27 cellular contexts compared by ENCODE assay signal in the genomic region with DNA sequence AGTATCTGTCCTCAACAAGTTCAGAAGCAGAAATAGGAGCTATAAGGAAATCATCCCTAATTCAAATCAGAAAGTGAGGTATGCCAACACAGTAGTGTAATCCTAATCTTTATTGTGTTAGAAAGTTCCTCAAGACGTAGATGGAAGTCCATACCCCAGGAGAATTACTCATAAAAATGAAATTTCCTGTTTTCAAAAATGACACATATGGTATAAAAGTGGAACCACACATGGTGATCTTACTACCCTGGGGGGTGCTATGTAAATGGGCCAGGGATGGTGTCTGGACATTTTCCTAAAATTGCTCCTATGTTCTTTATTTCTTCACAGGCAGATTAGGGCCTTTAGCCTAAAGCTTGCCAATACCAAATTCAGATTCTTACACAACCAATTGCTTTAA.
DNase-seq lines count a peak whose midpoint lies in the region; ATAC-seq, FAIRE-seq and TF ChIP-seq lines count a peak whose summit lies in the region.
"Had no signal": no experiment of that assay in that cellular context is flagged by ENCODE, and none has a peak within 500 bp of the region (broad histone marks: within the 10 kb centered on the region; RNA-seq: fewer than 3 reads in every experiment).

No MANE protein-coding gene starts in this region.

- no peaks in the 10 kb centered on the region for H3K27me3 ChIP-seq in BLaER1
- H3K27me3 ChIP-seq: MG63, neural progenitor cell, upper lobe of right lung had no signal

- DNase-seq in HTR-8/SVneo (ENCODE audit: insufficient read length, low spot score) = peak; percentile 9
- DNase-seq in RWPE1 (ENCODE audit: low spot score) = peak; percentile 30
- peak; percentile 21 for DNase-seq in fibroblast of the aortic adventitia (ENCODE audit: low read depth)
- DNase-seq in effector memory CD8-positive, alpha-beta T cell = no peak
- no peak for DNase-seq in stimulated activated effector memory CD8-positive, alpha-beta T cell treated with anti-CD3 and anti-CD28 coated beads, Interleukin-12 subunit alpha, Interleukin-12 subunit beta, amount 100 ng/mL, for 72 hours (ENCODE audit: low spot score in 2 of 2)
- DNase-seq in activated T-cell treated with anti-CD3 and anti-CD28 coated beads, Interleukin-2, amount 50 U/mL, for 1 hour = no peak
- DNase-seq: activated CD4-positive, alpha-beta T cell treated with anti-CD3 and anti-CD28 coated beads, Interleukin-2, amount 10 ng/mL, durations not matched to agents 24 days and 14 days; activated CD8-positive, alpha-beta memory T cell treated with anti-CD3 and anti-CD28 coated beads for 24 hours; activated effector memory CD4-positive, alpha-beta T cell treated with Interleukin-2 at 50 U/mL for 16 hours; activated T-cell treated with anti-CD3 and anti-CD28 coated beads for 4 hours; DMS53; kidney; left ventricle myocardium superior; MG63; NCI-H1417 treated with DMSO at 0.1 percent for 48 hours; NCI-H2081; NCI-H526; stimulated activated naive CD4-positive, alpha-beta T cell; upper lobe of right lung had no signal

- no peaks in the 10 kb centered on the region for H3K36me3 Mint-ChIP-seq in effector memory CD8-positive, alpha-beta T cell (ENCODE audit: insufficient read depth)
- H3K36me3 Mint-ChIP-seq in stimulated activated effector memory CD8-positive, alpha-beta T cell treated with anti-CD3 and anti-CD28 coated beads, Interleukin-12 subunit alpha, Interleukin-12 subunit beta, amount 100 ng/mL, for 72 hours = no peaks in the 10 kb centered on the region
- H3K36me3 Mint-ChIP-seq: activated naive CD4-positive, alpha-beta T cell treated with anti-CD3 and anti-CD28 coated beads, Interleukin-2, amount 50 U/mL, for 72 hours; neural progenitor cell had no signal

- CTCF ChIA-PET in RWPE1 (lab: Yijun Ruan, JAX) = no interaction called here

- peaks cover 0 to 4% of the 10 kb centered on the region in 2 donors for H3K9me3 Mint-ChIP-seq in effector memory CD8-positive, alpha-beta T cell
- H3K9me3 Mint-ChIP-seq in stimulated activated effector memory CD8-positive, alpha-beta T cell treated with anti-CD3 and anti-CD28 coated beads, Interleukin-12 subunit alpha, Interleukin-12 subunit beta, amount 100 ng/mL, for 72 hours = peaks cover 3% of the 10 kb centered on the region
- H3K9me3 Mint-ChIP-seq: activated CD4-positive, alpha-beta T cell treated with anti-CD3 and anti-CD28 coated beads, Interleukin-2, amount 10 ng/mL, durations not matched to agents 24 days and 14 days; activated naive CD4-positive, alpha-beta T cell treated with anti-CD3 and anti-CD28 coated beads, Interleukin-2, amount 50 U/mL, for 72 hours; neural progenitor cell had no signal

- POLR2A ChIA-PET in RWPE1 (lab: Yijun Ruan, JAX; ENCODE audit: low non-redundant PET) = no interaction called here

- no peak overlapping the region for H3K27ac Mint-ChIP-seq in effector memory CD8-positive, alpha-beta T cell
- no peak overlapping the region for H3K27ac Mint-ChIP-seq in stimulated activated effector memory CD8-positive, alpha-beta T cell treated with anti-CD3 and anti-CD28 coated beads, Interleukin-12 subunit alpha, Interleukin-12 subunit beta, amount 100 ng/mL, for 72 hours
- H3K27ac Mint-ChIP-seq: activated CD4-positive, alpha-beta T cell treated with anti-CD3 and anti-CD28 coated beads, Interleukin-2, amount 10 ng/mL, durations not matched to agents 24 days and 14 days; activated naive CD4-positive, alpha-beta T cell treated with anti-CD3 and anti-CD28 coated beads, Interleukin-2, amount 50 U/mL, for 72 hours; neural progenitor cell; WTC11 had no signal

- no peaks in the 10 kb centered on the region for H4K20me1 ChIP-seq in BLaER1

- H3K4me1 ChIP-seq in BLaER1 = peaks cover 90% of the 10 kb centered on the region
- H3K4me1 ChIP-seq: neural progenitor cell, parathyroid adenoma, upper lobe of right lung had no signal

- TF ChIP-seq CTCF in RWPE1 (conservative IDR thresholded peaks at IDR 0.05; ENCODE audit: low read depth) (no peak), fibroblast of the aortic adventitia (IDR thresholded peaks at IDR 0.05; ENCODE audit: insufficient read depth, low read length) (no peak)

- H3K27ac ChIP-seq in BLaER1 = peak overlapping the region; percentile 85
- H3K27ac ChIP-seq in RWPE1 = peak overlapping the region; percentile 81
- H3K27ac ChIP-seq: neural progenitor cell, parathyroid adenoma, skin epidermis, upper lobe of right lung had no signal

- no peaks in the 10 kb centered on the region; the same call in 1 of the 2 replicates for H3K36me3 ChIP-seq in BLaER1
- H3K36me3 ChIP-seq: MG63, neural progenitor cell, upper lobe of right lung had no signal

- H3K4me3 ChIP-seq in BLaER1 (peak overlapping the region; percentile 47), fibroblast of the aortic adventitia (ENCODE audit: low read depth, low read length) (no peak overlapping the region)
- H3K4me3 ChIP-seq: MG63, neural progenitor cell, skin epidermis, upper lobe of right lung had no signal

- peaks cover 0 to 7% of the 10 kb centered on the region in 2 donors for H3K27me3 Mint-ChIP-seq in effector memory CD8-positive, alpha-beta T cell

- peak overlapping the region; percentile 85 for H3K4me2 ChIP-seq in BLaER1
- H3K4me2 ChIP-seq: neural progenitor cell had no signal

- H3K9ac ChIP-seq in BLaER1 = peak overlapping the region; percentile 66
- H3K9ac ChIP-seq: neural progenitor cell, parathyroid adenoma had no signal

- ATAC-seq in effector memory CD8-positive, alpha-beta T cell (replicated peaks) = no peak
- ATAC-seq in stimulated activated effector memory CD8-positive, alpha-beta T cell treated with anti-CD3 and anti-CD28 coated beads, Interleukin-12 subunit alpha, Interleukin-12 subunit beta, amount 100 ng/mL, for 72 hours = no peak
- no peak for ATAC-seq in GM19397 (IDR thresholded peaks at IDR 0.05; ENCODE audit: unreplicated experiment)
- ATAC-seq: activated naive CD4-positive, alpha-beta T cell treated with anti-CD3 and anti-CD28 coated beads, Interleukin-2, amount 50 U/mL, for 72 hours; left ventricle myocardium superior; Panc1; upper lobe of right lung; WTC11 had no signal

- no peak for FAIRE-seq in HTR-8/SVneo (lab: Jason Lieb, UNC)
- FAIRE-seq: kidney had no signal

- peaks cover 27% of the 10 kb centered on the region for H3K9me3 ChIP-seq in BLaER1
- H3K9me3 ChIP-seq: MG63, upper lobe of right lung had no signal

- H3K4me1 Mint-ChIP-seq in effector memory CD8-positive, alpha-beta T cell (ENCODE audit: low read depth in 2 of 2) = peaks cover 0 to 6% of the 10 kb centered on the region in 2 donors
- H3K4me1 Mint-ChIP-seq in stimulated activated effector memory CD8-positive, alpha-beta T cell treated with anti-CD3 and anti-CD28 coated beads, Interleukin-12 subunit alpha, Interleukin-12 subunit beta, amount 100 ng/mL, for 72 hours = peaks cover 10% of the 10 kb centered on the region
- H3K4me1 Mint-ChIP-seq: neural progenitor cell had no signal

- no peak overlapping the region for H3K4me3 Mint-ChIP-seq in effector memory CD8-positive, alpha-beta T cell
- no peak overlapping the region for H3K4me3 Mint-ChIP-seq in stimulated activated effector memory CD8-positive, alpha-beta T cell treated with anti-CD3 and anti-CD28 coated beads, Interleukin-12 subunit alpha, Interleukin-12 subunit beta, amount 100 ng/mL, for 72 hours
- H3K4me3 Mint-ChIP-seq: activated CD4-positive, alpha-beta T cell treated with anti-CD3 and anti-CD28 coated beads, Interleukin-2, amount 10 ng/mL, durations not matched to agents 24 days and 14 days; neural progenitor cell; WTC11 had no signal

Comparison
In these comparisons a context has a peak if more than half of its experiments do, and no peak if none do; other contexts are left out.
1. DNase-seq: peak in HTR-8/SVneo (single experiment), RWPE1 (single experiment) and fibroblast of the aortic adventitia (single experiment); none in effector memory CD8-positive, alpha-beta T cell (0 of 3), stimulated activated effector memory CD8-positive, alpha-beta T cell treated with anti-CD3 and anti-CD28 coated beads, Interleukin-12 subunit alpha, Interleukin-12 subunit beta, amount 100 ng/mL, for 72 hours (0 of 2) and activated T-cell treated with anti-CD3 and anti-CD28 coated beads, Interleukin-2, amount 50 U/mL, for 1 hour (single experiment).